ENCODE assay signal across 28 cellular contexts in the genomic region with DNA sequence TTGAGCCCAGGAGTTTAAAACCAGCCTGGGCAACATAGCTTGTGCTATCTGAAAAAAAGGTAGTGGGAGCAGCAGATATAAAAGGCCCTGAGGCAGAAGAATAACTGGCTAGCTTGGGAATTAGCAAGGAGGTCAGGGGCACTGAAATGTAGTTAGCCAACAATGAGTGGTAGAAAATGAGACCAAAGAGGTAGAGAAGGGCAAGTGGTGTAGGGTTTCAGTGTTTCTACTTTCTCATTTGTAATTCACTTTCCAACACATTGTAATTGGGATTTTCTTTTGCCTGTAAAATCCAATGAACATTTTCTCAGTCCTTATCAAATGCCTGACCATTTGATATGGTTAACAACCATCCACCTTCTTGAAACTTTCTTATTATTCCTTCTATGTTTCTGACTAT.
A peak's percentile ranks its signal among the peaks of the same experiment; 100 is the strongest.
DNase-seq lines count a peak whose midpoint lies in the region; ATAC-seq, FAIRE-seq and TF ChIP-seq lines count a peak whose summit lies in the region.
"Had no signal": no experiment of that assay in that cellular context is flagged by ENCODE, and none has a peak within 500 bp of the region (broad histone marks: within the 10 kb centered on the region; RNA-seq: fewer than 3 reads in every experiment).

No MANE protein-coding gene starts in this region.

- H3K36me3 ChIP-seq in mammary epithelial cell (ENCODE audit: insufficient read depth, low read length) (no peaks in the 10 kb centered on the region), endothelial cell of umbilical vein (ENCODE audit: control insufficient read depth in 2 of 2, extremely low read depth in 1 of 2, insufficient read depth in 2 of 2, low read length in 2 of 2) (no peaks in the 10 kb centered on the region)
- H3K36me3 ChIP-seq in CD8-positive, alpha-beta memory T cell (ENCODE audit: insufficient read depth, low read length), result no peaks in the 10 kb centered on the region
- H3K36me3 ChIP-seq: brain microvascular endothelial cell, heart right ventricle, prostate gland, transverse colon had no signal

- H3K4me3 ChIP-seq in mammary epithelial cell (replicated peaks in 1 of 3; ENCODE audit: insufficient read depth in 1 of 3, low read depth in 2 of 3, low read length in 3 of 3) (no peak overlapping the region), endothelial cell of umbilical vein (replicated peaks in 1 of 3; ENCODE audit: insufficient read depth in 1 of 3, low read depth in 1 of 3, low read length in 3 of 3) (no peak overlapping the region)
- no peak overlapping the region for H3K4me3 ChIP-seq in CD8-positive, alpha-beta memory T cell (ENCODE audit: low read length)
- H3K4me3 ChIP-seq: heart right ventricle, prostate gland, SK-N-MC, transverse colon had no signal

- FAIRE-seq in endothelial cell of umbilical vein (lab: Jason Lieb, UNC), result no peak

- ATAC-seq in stimulated activated memory B cell treated with anti-CD40 and anti-IgM and Interleukin-4, amounts not matched to agents 10 μg/mL and 1 μg/mL and 100 μg/mL, for 72 hours, result no peak
- ATAC-seq: esophagus mucosa, heart right ventricle, left colon, T-helper 17 cell had no signal

- peak; percentile 25 for TF ChIP-seq POLR2A in endothelial cell of umbilical vein (IDR thresholded peaks at IDR 0.05; ENCODE audit: low read depth, low read length)

- CTCF ChIA-PET in MCF 10A (lab: Yijun Ruan, JAX), result interaction anchor here (0.6 kb wide), 1 partner anchor 50 kb away, joined by 3 read pairs; no protein-coding TSS in a partner anchor
- CTCF ChIA-PET in mammary epithelial cell (lab: Charles Lee; ENCODE audit: low non-redundant PET), result no interaction called here
- CTCF ChIA-PET in endothelial cell of umbilical vein (lab: Charles Lee), result interaction anchor here (0.7 to 1.2 kb wide), 3 partner anchors 59 to 78 kb away, joined by 3 to 4 read pairs (median 3); no protein-coding TSS in a partner anchor
- CTCF ChIA-PET in CD8-positive, alpha-beta memory T cell (lab: Charles Lee), result no interaction called here

- H3K4me3 Mint-ChIP-seq in MCF 10A (ENCODE audit: unreplicated experiment) (no peak overlapping the region), IgD-negative memory B cell (peak overlapping the region in 3 of 4 donors; percentile 30 to 67 (median 46))
- H3K4me3 Mint-ChIP-seq in stimulated activated memory B cell treated with anti-CD40 and anti-IgM and Interleukin-4, amounts not matched to agents 10 μg/mL and 1 μg/mL and 100 μg/mL, for 72 hours, result no peak overlapping the region
- H3K4me3 Mint-ChIP-seq in CD8-positive, alpha-beta memory T cell, result no peak overlapping the region
- H3K4me3 Mint-ChIP-seq: T-helper 17 cell had no signal

- H4K20me1 ChIP-seq in mammary epithelial cell (ENCODE audit: insufficient read depth, low read length), result no peaks in the 10 kb centered on the region
- H4K20me1 ChIP-seq in endothelial cell of umbilical vein (replicated peaks; ENCODE audit: control insufficient read depth, extremely low read depth, insufficient read depth, low read length), result no peaks in the 10 kb centered on the region

- dilution Hi-C loops in mammary epithelial cell (cut with HindIII; ENCODE audit: low sequenced_read_pairs) (no loop called here), endothelial cell of umbilical vein (cut with MboI; ENCODE audit: extremely low pct_ligation_motif_present, low sequenced_read_pairs) (no loop called here)

- H3K9me1 ChIP-seq in endothelial cell of umbilical vein (replicated peaks; ENCODE audit: control insufficient read depth, extremely low read depth, insufficient read depth, low read length), result no peaks in the 10 kb centered on the region

- H3K27me3 Mint-ChIP-seq in MCF 10A (ENCODE audit: insufficient read depth, unreplicated experiment) (no peaks in the 10 kb centered on the region), IgD-negative memory B cell (no peaks in the 10 kb centered on the region)
- H3K27me3 Mint-ChIP-seq in stimulated activated memory B cell treated with anti-CD40 and anti-IgM and Interleukin-4, amounts not matched to agents 10 μg/mL and 1 μg/mL and 100 μg/mL, for 72 hours, result no peaks in the 10 kb centered on the region
- H3K27me3 Mint-ChIP-seq in CD8-positive, alpha-beta memory T cell, result no peaks in the 10 kb centered on the region
- H3K27me3 Mint-ChIP-seq: T-helper 17 cell had no signal

- in situ Hi-C loops in mammary epithelial cell (cut with MboI; ENCODE audit: low sequenced_read_pairs in 2 of 2), result no loop called here

- TF ChIP-seq CTCF in MCF 10A (IDR thresholded peaks at IDR 0.05; ENCODE audit: unreplicated experiment), result no peak
- no peak for TF ChIP-seq CTCF in mammary epithelial cell (conservative IDR thresholded peaks at IDR 0.05 in 1 of 2, IDR thresholded peaks at IDR 0.05 in 1 of 2; ENCODE audit: extremely low read depth in 1 of 2, insufficient read depth in 1 of 2, low read depth in 1 of 2, low read length in 2 of 2)
- TF ChIP-seq CTCF in endothelial cell of umbilical vein (IDR thresholded peaks at IDR 0.05; ENCODE audit: extremely low read depth in 1 of 2, insufficient read depth in 1 of 2, low read depth in 1 of 2, low read length in 2 of 2), result no peak

- H3K4me1 ChIP-seq in mammary epithelial cell (ENCODE audit: insufficient read depth, low read length) (no peaks in the 10 kb centered on the region), endothelial cell of umbilical vein (ENCODE audit: control insufficient read depth, extremely low read depth, insufficient read depth, low read length) (peaks cover 7% of the 10 kb centered on the region)
- H3K4me1 ChIP-seq in CD8-positive, alpha-beta memory T cell (ENCODE audit: insufficient read depth, low read length), result peaks cover 55% of the 10 kb centered on the region
- H3K4me1 ChIP-seq: prostate gland had no signal

- intact Hi-C loops in MCF 10A (cut with micrococcal nuclease), result no loop called here
- intact Hi-C loops in mammary epithelial cell (cut with micrococcal nuclease), result no loop called here
- intact Hi-C loops in endothelial cell of umbilical vein (cut with micrococcal nuclease), result no loop called here

- no peaks in the 10 kb centered on the region for H3K79me2 ChIP-seq in mammary epithelial cell (ENCODE audit: insufficient read depth, low read length)
- peaks cover 4% of the 10 kb centered on the region for H3K79me2 ChIP-seq in endothelial cell of umbilical vein (ENCODE audit: control insufficient read depth, insufficient read depth, low read length)

- peaks cover 5% of the 10 kb centered on the region for H3K36me3 Mint-ChIP-seq in MCF 10A (ENCODE audit: insufficient read depth, unreplicated experiment)
- peaks cover 5% of the 10 kb centered on the region for H3K36me3 Mint-ChIP-seq in IgD-negative memory B cell
- peaks cover 49% of the 10 kb centered on the region for H3K36me3 Mint-ChIP-seq in stimulated activated memory B cell treated with anti-CD40 and anti-IgM and Interleukin-4, amounts not matched to agents 10 μg/mL and 1 μg/mL and 100 μg/mL, for 72 hours
- peaks cover 0 to 38% (median 9%) of the 10 kb centered on the region in 3 donors for H3K36me3 Mint-ChIP-seq in CD8-positive, alpha-beta memory T cell

- DNase-seq in MCF 10A (ENCODE audit: unreplicated experiment) (no peak), mammary epithelial cell (no peak), endothelial cell of umbilical vein (ENCODE audit: low read depth, low spot score) (no peak), inferior parietal cortex (ENCODE audit: extremely low spot score) (no peak), T-helper 9 cell (no peak)
- no peak for DNase-seq in CD8-positive, alpha-beta memory T cell
- DNase-seq: activated CD4-positive, alpha-beta T cell treated with anti-CD3 and anti-CD28 coated beads for 4 hours; activated T-cell treated with anti-CD3 and anti-CD28 coated beads, Interleukin-2, amount 50 U/mL, for 48 hours; amniotic stem cell; brain microvascular endothelial cell; effector CD8-positive, alpha-beta T cell; foreskin fibroblast; GF-D8; HCEC 1CT; heart right ventricle; left colon; mesenchymal stem cell; NCI-H1105 treated with DMSO at 0.1 percent for 48 hours; NCI-H1930; NCI-H2227 treated with DMSO at 0.1 percent for 48 hours; NCI-H526 treated with DMSO at 0.1 percent for 48 hours; T-helper 17 cell; transverse colon had no signal

- H3K9ac ChIP-seq in mammary epithelial cell (ENCODE audit: insufficient read depth, low read length) (no peak overlapping the region), endothelial cell of umbilical vein (replicated peaks; ENCODE audit: extremely low read depth, insufficient read depth, low read length) (no peak overlapping the region)

- H3K4me1 Mint-ChIP-seq in MCF 10A (ENCODE audit: insufficient read depth, unreplicated experiment) (peaks cover 23% of the 10 kb centered on the region), IgD-negative memory B cell (peaks cover 62 to 78% (median 63%) of the 10 kb centered on the region in 3 donors)
- H3K4me1 Mint-ChIP-seq in stimulated activated memory B cell treated with anti-CD40 and anti-IgM and Interleukin-4, amounts not matched to agents 10 μg/mL and 1 μg/mL and 100 μg/mL, for 72 hours, result peaks cover 96% of the 10 kb centered on the region
- H3K4me1 Mint-ChIP-seq in CD8-positive, alpha-beta memory T cell, result peaks cover 75 to 94% (median 90%) of the 10 kb centered on the region in 3 donors

- no peak overlapping the region for H3K27ac ChIP-seq in mammary epithelial cell (ENCODE audit: insufficient read depth, low read depth, low read length)
- H3K27ac ChIP-seq in endothelial cell of umbilical vein (ENCODE audit: insufficient read depth, low read depth, low read length), result no peak overlapping the region
- H3K27ac ChIP-seq in CD8-positive, alpha-beta memory T cell (ENCODE audit: low read depth, low read length), result no peak overlapping the region
- H3K27ac ChIP-seq: brain microvascular endothelial cell, prostate gland, SK-N-MC, transverse colon had no signal

- H3K9me3 ChIP-seq in mammary epithelial cell (replicated peaks; ENCODE audit: insufficient read depth, low read length) (no peaks in the 10 kb centered on the region), endothelial cell of umbilical vein (replicated peaks; ENCODE audit: control insufficient read depth, insufficient read depth, low read length) (no peaks in the 10 kb centered on the region)
- no peaks in the 10 kb centered on the region for H3K9me3 ChIP-seq in CD8-positive, alpha-beta memory T cell (ENCODE audit: low read length)
- H3K9me3 ChIP-seq: heart right ventricle, prostate gland, transverse colon had no signal

- H2AFZ ChIP-seq in mammary epithelial cell (ENCODE audit: low read depth, low read length) (no peak overlapping the region), endothelial cell of umbilical vein (ENCODE audit: low read depth, low read length) (no peak overlapping the region)

- H3K4me2 ChIP-seq in mammary epithelial cell (ENCODE audit: insufficient read depth, low read depth, low read length) (no peak overlapping the region), endothelial cell of umbilical vein (ENCODE audit: insufficient read depth, low read length) (no peak overlapping the region)

- BruUV-seq in MCF 10A (replicated peaks; lab: Mats Ljungman, UMichigan), result no TSS peak
- BruUV-seq in mammary epithelial cell (replicated peaks; lab: Mats Ljungman, UMichigan), result no TSS peak
- BruUV-seq in endothelial cell of umbilical vein (replicated peaks; lab: Mats Ljungman, UMichigan), result no TSS peak

- H3K27ac Mint-ChIP-seq in MCF 10A (ENCODE audit: low read depth, unreplicated experiment) (peak overlapping the region; percentile 44), IgD-negative memory B cell (peak overlapping the region in 2 of 3 donors; percentile 79 to 90)
- peak overlapping the region; percentile 79 for H3K27ac Mint-ChIP-seq in stimulated activated memory B cell treated with anti-CD40 and anti-IgM and Interleukin-4, amounts not matched to agents 10 μg/mL and 1 μg/mL and 100 μg/mL, for 72 hours
- peak overlapping the region in 3 of 8 donors; percentile 35 to 90 (median 64) for H3K27ac Mint-ChIP-seq in CD8-positive, alpha-beta memory T cell
- H3K27ac Mint-ChIP-seq: T-helper 17 cell had no signal

- H3K27me3 ChIP-seq in mammary epithelial cell (ENCODE audit: insufficient read depth, low read length) (no peaks in the 10 kb centered on the region), endothelial cell of umbilical vein (ENCODE audit: control insufficient read depth in 2 of 2, insufficient read depth in 2 of 2, low read length in 2 of 2) (no peaks in the 10 kb centered on the region)
- no peaks in the 10 kb centered on the region for H3K27me3 ChIP-seq in CD8-positive, alpha-beta memory T cell (ENCODE audit: insufficient read depth, low read length, poor library complexity, severe bottlenecking)
- H3K27me3 ChIP-seq: brain microvascular endothelial cell, heart right ventricle, transverse colon had no signal

- H3K9me3 Mint-ChIP-seq in MCF 10A (ENCODE audit: unreplicated experiment), result no peaks in the 10 kb centered on the region
- H3K9me3 Mint-ChIP-seq in IgD-negative memory B cell, result no peaks in the 10 kb centered on the region
- no peaks in the 10 kb centered on the region for H3K9me3 Mint-ChIP-seq in stimulated activated memory B cell treated with anti-CD40 and anti-IgM and Interleukin-4, amounts not matched to agents 10 μg/mL and 1 μg/mL and 100 μg/mL, for 72 hours
- H3K9me3 Mint-ChIP-seq in CD8-positive, alpha-beta memory T cell, result no peaks in the 10 kb centered on the region

- POLR2A ChIA-PET in MCF 10A (lab: Yijun Ruan, JAX) (interaction anchor here (1.4 kb wide), 1 partner anchor 29 kb away, joined by 3 read pairs; no protein-coding TSS in a partner anchor), endothelial cell of umbilical vein (lab: Charles Lee) (no interaction called here)
- POLR2A ChIA-PET in CD8-positive, alpha-beta memory T cell (lab: Charles Lee), result no interaction called here

Comparison
In these comparisons a context has a peak if more than half of its experiments do, and no peak if none do; other contexts are left out.
1. CTCF ChIA-PET loops: an anchor here in MCF 10A (0.6 kb wide) and endothelial cell of umbilical vein (0.7 to 1.2 kb wide); none called in mammary epithelial cell and CD8-positive, alpha-beta memory T cell.
2. H3K4me3 Mint-ChIP-seq: peak in IgD-negative memory B cell (3 of 4); none in MCF 10A (single experiment), stimulated activated memory B cell treated with anti-CD40 and anti-IgM and Interleukin-4, amounts not matched to agents 10 μg/mL and 1 μg/mL and 100 μg/mL, for 72 hours (single experiment) and CD8-positive, alpha-beta memory T cell (0 of 7).